ENCODE assay signal across 8 cellular contexts in the genomic region with DNA sequence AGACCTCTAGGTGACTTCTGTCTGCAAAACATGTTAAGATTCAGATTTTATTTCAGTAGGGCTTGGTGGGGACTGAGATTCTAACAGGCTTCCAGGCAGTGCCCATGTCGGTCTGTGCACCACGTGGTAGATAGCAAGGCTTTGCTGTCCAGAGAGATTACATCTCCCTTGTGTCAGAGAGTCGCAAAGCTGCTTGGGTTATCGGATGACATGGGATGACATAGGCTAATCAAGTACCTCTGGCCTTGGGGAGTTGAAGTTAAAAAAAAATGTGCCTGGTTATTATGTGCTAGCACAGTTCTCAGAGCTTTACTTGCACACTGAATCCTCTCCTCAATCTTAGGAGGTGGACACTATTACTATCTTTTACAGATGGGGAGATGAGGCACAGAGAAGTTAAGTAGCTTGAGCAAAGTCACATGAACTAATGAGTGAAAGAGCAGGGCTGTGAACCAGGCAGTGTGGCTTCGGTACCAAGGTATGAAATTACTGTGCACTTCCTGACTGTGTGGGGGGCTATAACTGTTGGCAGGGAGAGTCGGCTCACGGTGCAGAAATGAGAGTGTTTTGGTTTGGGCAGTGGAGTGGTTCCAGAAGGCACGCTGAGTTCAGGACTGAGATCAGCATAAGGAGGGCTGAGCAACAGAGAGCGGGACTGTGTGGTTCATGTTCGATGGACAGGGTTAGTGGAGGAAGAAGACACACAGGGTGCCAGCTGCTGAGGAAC. TPM values are rescaled to one million over a fixed set of nuclear protein-coding genes. Genes with fewer than 3 reads are reported as not detected.
DNase-seq lines count a peak whose midpoint lies in the region; ATAC-seq and TF ChIP-seq lines count a peak whose summit lies in the region.

No MANE protein-coding gene starts in this region.

- no peak for TF ChIP-seq POLR2A in spleen (IDR thresholded peaks at IDR 0.05)

- WGBS in spleen, 5 donors, result 54 to 68% (median 65%) methylated on average over 10 of the region's 10 CpGs
- 74% methylated on average over 10 of the region's 10 CpGs for WGBS in smooth muscle cell (ENCODE audit: low lambda C conversion rate)

- no peaks in the 10 kb centered on the region for H3K27me3 Mint-ChIP-seq in stimulated activated memory B cell treated with anti-CD40 and anti-IgM and Interleukin-4, amounts not matched to agents 10 μg/mL and 1 μg/mL and 100 μg/mL, for 72 hours

- no peak overlapping the region for H2AFZ ChIP-seq in smooth muscle cell (ENCODE audit: low read depth)

- H3F3A ChIP-seq in smooth muscle cell (ENCODE audit: low read depth), result no peaks in the 10 kb centered on the region

- H3K36me3 ChIP-seq in spleen (peaks cover 0 to 2% (median 0%) of the 10 kb centered on the region in 6 donors), smooth muscle cell (ENCODE audit: low read depth) (no peaks in the 10 kb centered on the region)

- H3K36me3 Mint-ChIP-seq in activated naive CD4-positive, alpha-beta T cell treated with anti-CD3 and anti-CD28 coated beads, Interleukin-2, amount 50 U/mL, for 72 hours, result peaks cover under 1% of the 10 kb centered on the region in 2 donors
- no peaks in the 10 kb centered on the region for H3K36me3 Mint-ChIP-seq in stimulated activated memory B cell treated with anti-CD40 and anti-IgM and Interleukin-4, amounts not matched to agents 10 μg/mL and 1 μg/mL and 100 μg/mL, for 72 hours

- H3K9me3 Mint-ChIP-seq in activated naive CD4-positive, alpha-beta T cell treated with anti-CD3 and anti-CD28 coated beads, Interleukin-2, amount 50 U/mL, for 72 hours, result no peaks in the 10 kb centered on the region
- H3K9me3 Mint-ChIP-seq in stimulated activated memory B cell treated with anti-CD40 and anti-IgM and Interleukin-4, amounts not matched to agents 10 μg/mL and 1 μg/mL and 100 μg/mL, for 72 hours, result no peaks in the 10 kb centered on the region

- peaks cover 27% of the 10 kb centered on the region for H4K20me1 ChIP-seq in smooth muscle cell (ENCODE audit: low read depth)

- peak overlapping the region; percentile 2 to 73 for H3K27ac Mint-ChIP-seq in activated naive CD4-positive, alpha-beta T cell treated with anti-CD3 and anti-CD28 coated beads, Interleukin-2, amount 50 U/mL, for 72 hours
- peak overlapping the region; percentile 81 for H3K27ac Mint-ChIP-seq in stimulated activated memory B cell treated with anti-CD40 and anti-IgM and Interleukin-4, amounts not matched to agents 10 μg/mL and 1 μg/mL and 100 μg/mL, for 72 hours

- peak overlapping the region; percentile 75 for H3K4me3 Mint-ChIP-seq in stimulated activated memory B cell treated with anti-CD40 and anti-IgM and Interleukin-4, amounts not matched to agents 10 μg/mL and 1 μg/mL and 100 μg/mL, for 72 hours

- no peaks in the 10 kb centered on the region for H3K9me3 ChIP-seq in spleen
- no peaks in the 10 kb centered on the region for H3K9me3 ChIP-seq in smooth muscle cell (replicated peaks; ENCODE audit: low read depth)

- no peak overlapping the region for H3K4me2 ChIP-seq in smooth muscle cell

- H3K9ac ChIP-seq in smooth muscle cell (ENCODE audit: low read depth), result no peak overlapping the region

- H3K27me3 ChIP-seq in spleen (replicated peaks in 1 of 7), result no peaks in the 10 kb centered on the region
- no peaks in the 10 kb centered on the region for H3K27me3 ChIP-seq in smooth muscle cell (ENCODE audit: low read depth)

- in situ Hi-C loops in G401 (cut with HindIII; ENCODE audit: low sequenced_read_pairs), result no loop called here

- intact Hi-C loops in spleen (cut with DNase I; ENCODE audit: low total_unique reads), result loop anchor here (5.0 kb wide), 1 partner anchor 155 kb away; no protein-coding TSS in a partner anchor

- H3K4me1 Mint-ChIP-seq in stimulated activated memory B cell treated with anti-CD40 and anti-IgM and Interleukin-4, amounts not matched to agents 10 μg/mL and 1 μg/mL and 100 μg/mL, for 72 hours, result peaks cover 22% of the 10 kb centered on the region

- H3K4me1 ChIP-seq in spleen (peaks cover 0 to 22% (median 18%) of the 10 kb centered on the region in 6 donors), smooth muscle cell (ENCODE audit: low read depth) (no peaks in the 10 kb centered on the region)

- peak overlapping the region in 4 of 8 donors; percentile 17 to 49 (median 43) for H3K27ac ChIP-seq in spleen
- no peak overlapping the region for H3K27ac ChIP-seq in smooth muscle cell (ENCODE audit: low read depth)

- TF ChIP-seq CTCF in spleen (IDR thresholded peaks at IDR 0.05 in 8 of 11, conservative IDR thresholded peaks at IDR 0.05 in 3 of 11), result no peak
- TF ChIP-seq CTCF in smooth muscle cell (IDR thresholded peaks at IDR 0.05; ENCODE audit: borderline replicate concordance, insufficient read depth, poor library complexity, severe bottlenecking), result no peak

- peak; percentile 69 for ATAC-seq in GM19328 (IDR thresholded peaks at IDR 0.05; ENCODE audit: unreplicated experiment)
- peak; percentile 94 for ATAC-seq in HG03196 (IDR thresholded peaks at IDR 0.05; ENCODE audit: unreplicated experiment)
- peak; percentile 90 to 97 for ATAC-seq in activated naive CD4-positive, alpha-beta T cell treated with anti-CD3 and anti-CD28 coated beads, Interleukin-2, amount 50 U/mL, for 72 hours
- ATAC-seq in stimulated activated memory B cell treated with anti-CD40 and anti-IgM and Interleukin-4, amounts not matched to agents 10 μg/mL and 1 μg/mL and 100 μg/mL, for 72 hours, result peak; percentile 97

- H3K4me3 ChIP-seq in spleen (peak overlapping the region in 1 of 8 donors; percentile 34), smooth muscle cell (no peak overlapping the region)

- no peaks in the 10 kb centered on the region for H3K79me2 ChIP-seq in smooth muscle cell (ENCODE audit: low read depth)

- DNase-seq in G401 (ENCODE audit: low spot score) (peak; percentile 66), spleen (no peak), smooth muscle cell (lab: John Stamatoyannopoulos, UW; ENCODE audit: unreplicated experiment) (no peak), D341Med (ENCODE audit: low spot score) (no peak)
- peak in 1 of 2 donors; percentile 65 for DNase-seq in activated naive CD4-positive, alpha-beta T cell treated with anti-CD3 and anti-CD28 coated beads, Interleukin-2, amount 50 U/mL, for 72 hours (ENCODE audit: low spot score in 2 of 2)

RNA-seq across cellular contexts. Expression of gene FARS2, which starts 41.1 kb away (rescaled TPM):
- 17.7 and 23.8 TPM in 2 replicates for total RNA-seq in G401 (2014; rRNA removed; shearing (Covaris generic))
- total RNA-seq in activated naive CD4-positive, alpha-beta T cell treated with anti-CD3 and anti-CD28 coated beads, Interleukin-2, amount 50 U/mL, for 72 hours, result 10 to 100 TPM in 1 of 2 donors, 1 to 10 TPM in 1; 8.2 to 29.0 TPM
- total RNA-seq in spleen (10 to 100 TPM; 16.7 to 27.4 (median 22.6) TPM), smooth muscle cell (9.6 and 14.2 TPM in 2 replicates)
- polyA plus RNA-seq in spleen (10 to 100 TPM in 2 of 3 donors, 1 to 10 TPM in 1; 9.0 to 13.3 (median 11.2) TPM), smooth muscle cell (9.5 and 13.2 TPM in 2 replicates)

RNA-seq across cellular contexts. Expression of gene LYRM4, which starts 41.6 kb away (rescaled TPM):
- total RNA-seq in G401 (2014; rRNA removed; shearing (Covaris generic)), result 39.1 and 55.9 TPM in 2 replicates
- total RNA-seq in activated naive CD4-positive, alpha-beta T cell treated with anti-CD3 and anti-CD28 coated beads, Interleukin-2, amount 50 U/mL, for 72 hours, result 10 to 100 TPM; 32.7 to 40.7 TPM
- 10 to 100 TPM; 32.1 to 40.3 (median 36.5) TPM for total RNA-seq in spleen
- polyA plus RNA-seq in spleen, result 10 to 100 TPM; 46.1 to 58.1 (median 58.1) TPM
- total RNA-seq in smooth muscle cell, result 16.1 and 27.1 TPM in 2 replicates
- polyA plus RNA-seq in smooth muscle cell, result 25.0 and 26.1 TPM in 2 replicates
